22 cellular contexts compared by ENCODE assay signal in the genomic region with DNA sequence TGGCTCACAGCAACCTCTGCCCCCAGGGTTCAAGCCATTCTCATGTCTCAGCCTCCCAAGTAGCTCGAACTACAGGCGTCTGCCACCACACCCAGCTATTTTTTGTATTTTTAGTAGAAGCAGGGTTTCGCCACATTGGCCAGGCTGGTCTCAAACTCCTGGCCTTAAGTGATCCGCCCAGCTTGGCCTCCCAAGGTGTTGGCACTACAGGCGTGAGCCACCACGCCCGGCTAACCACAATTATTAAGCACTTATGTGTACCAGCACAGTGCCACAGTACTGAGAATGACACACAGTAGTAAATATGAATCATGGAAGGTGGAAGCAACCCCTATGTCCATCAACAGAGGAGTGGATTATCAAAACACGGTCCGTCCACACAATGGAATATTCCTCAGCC. TPM values are rescaled to one million over a fixed set of nuclear protein-coding genes. Genes with fewer than 3 reads are reported as not detected.
DNase-seq lines count a peak whose midpoint lies in the region; ATAC-seq, FAIRE-seq and TF ChIP-seq lines count a peak whose summit lies in the region.
"Had no signal": no experiment of that assay in that cellular context is flagged by ENCODE, and none has a peak within 500 bp of the region (broad histone marks: within the 10 kb centered on the region; RNA-seq: fewer than 3 reads in every experiment).

No MANE protein-coding gene starts in this region.

- peaks cover 42% of the 10 kb centered on the region for H3K36me3 ChIP-seq in CD4-positive, alpha-beta memory T cell (ENCODE audit: insufficient read depth, low read length)
- H3K36me3 ChIP-seq in PC-3 (ENCODE audit: low read depth, low read length) (peaks cover 27% of the 10 kb centered on the region), bronchial epithelial cell (ENCODE audit: control insufficient read depth, insufficient read depth, low read length) (peaks cover 7% of the 10 kb centered on the region), spleen (peaks cover 0 to 98% (median 51%) of the 10 kb centered on the region in 6 donors)

- WGBS in spleen, 5 donors = 89 to 97% (median 90%) methylated on average over 9 of the region's 9 CpGs

- no peaks in the 10 kb centered on the region for H3F3A ChIP-seq in PC-3 (ENCODE audit: low read length, unreplicated experiment)

- POLR2A ChIA-PET in CD4-positive, alpha-beta memory T cell (lab: Charles Lee; ENCODE audit: partially characterized antibody) = interaction anchor here (2.1 kb wide), 1 partner anchor 49 kb away, joined by 5 read pairs; no protein-coding TSS in a partner anchor
- POLR2A ChIA-PET in PC-3 (lab: Charles Lee; ENCODE audit: unreplicated experiment) = no interaction called here
- POLR2A ChIA-PET in naive thymus-derived CD8-positive, alpha-beta T cell (lab: Charles Lee) = no interaction called here

- peaks cover 56% of the 10 kb centered on the region for H3K79me2 ChIP-seq in PC-3 (ENCODE audit: low read length)

- ATAC-seq in PC-3 = peak; percentile 49; the same call in 1 of the 2 replicates
- ATAC-seq in naive thymus-derived CD8-positive, alpha-beta T cell = no peak
- ATAC-seq in HG02571 (IDR thresholded peaks at IDR 0.05; ENCODE audit: unreplicated experiment) = no peak
- ATAC-seq: heart left ventricle had no signal

- no peak overlapping the region for H3K4me3 ChIP-seq in CD4-positive, alpha-beta memory T cell (ENCODE audit: low read length in 2 of 2)
- no peak overlapping the region for H3K4me3 ChIP-seq in PC-3 (ENCODE audit: low read length)
- H3K4me3 ChIP-seq in bronchial epithelial cell (ENCODE audit: low read depth, low read length) = no peak overlapping the region
- no peak overlapping the region for H3K4me3 ChIP-seq in spleen
- H3K4me3 ChIP-seq: heart left ventricle, skin epidermis had no signal

- BruUV-seq in PC-3 (replicated peaks; lab: Mats Ljungman, UMichigan) = no TSS peak

- no peak overlapping the region for H3K9ac ChIP-seq in PC-3 (ENCODE audit: low read length)
- H3K9ac ChIP-seq: KMS-11 had no signal

- no peak for TF ChIP-seq POLR2A in spleen (IDR thresholded peaks at IDR 0.05)

- FAIRE-seq in bronchial epithelial cell (lab: Jason Lieb, UNC) = no peak

- H3K9me3 Mint-ChIP-seq in CD4-positive, alpha-beta memory T cell = peaks cover 3 to 15% (median 7%) of the 10 kb centered on the region in 8 donors
- peaks cover 0 to 18% (median 5%) of the 10 kb centered on the region in 9 donors for H3K9me3 Mint-ChIP-seq in naive thymus-derived CD8-positive, alpha-beta T cell

- no peak overlapping the region for H3K27ac ChIP-seq in CD4-positive, alpha-beta memory T cell (ENCODE audit: low read depth, low read length)
- H3K27ac ChIP-seq in PC-3 (ENCODE audit: low read length) (no peak overlapping the region), spleen (peak overlapping the region in 3 of 8 donors; percentile 33 to 72 (median 62))
- H3K27ac ChIP-seq: heart left ventricle, KMS-11, skin epidermis had no signal

- peaks cover 5 to 36% (median 22%) of the 10 kb centered on the region in 4 donors for H3K4me1 Mint-ChIP-seq in CD4-positive, alpha-beta memory T cell
- peaks cover 21 to 50% (median 41%) of the 10 kb centered on the region in 4 donors for H3K4me1 Mint-ChIP-seq in naive thymus-derived CD8-positive, alpha-beta T cell

- no peaks in the 10 kb centered on the region for H3K27me3 Mint-ChIP-seq in CD4-positive, alpha-beta memory T cell
- no peaks in the 10 kb centered on the region for H3K27me3 Mint-ChIP-seq in naive thymus-derived CD8-positive, alpha-beta T cell

- intact Hi-C loops in CD4-positive, alpha-beta memory T cell (cut with micrococcal nuclease) = no loop called here
- intact Hi-C loops in PC-3 (cut with micrococcal nuclease) = no loop called here
- intact Hi-C loops in spleen (cut with DNase I; ENCODE audit: low total_unique reads) = no loop called here

- peaks cover 10% of the 10 kb centered on the region for H3K4me1 ChIP-seq in CD4-positive, alpha-beta memory T cell (ENCODE audit: insufficient read depth, low read length)
- no peaks in the 10 kb centered on the region for H3K4me1 ChIP-seq in PC-3 (ENCODE audit: insufficient read depth, low read length)
- peaks cover 0 to 89% (median 38%) of the 10 kb centered on the region in 6 donors for H3K4me1 ChIP-seq in spleen

- peak overlapping the region in 1 of 8 donors; percentile 18 for H3K4me3 Mint-ChIP-seq in CD4-positive, alpha-beta memory T cell
- H3K4me3 Mint-ChIP-seq in naive thymus-derived CD8-positive, alpha-beta T cell = peak overlapping the region in 1 of 10 donors; percentile 1
- H3K4me3 Mint-ChIP-seq: immature natural killer cell had no signal

- H3K27ac Mint-ChIP-seq in CD4-positive, alpha-beta memory T cell = peak overlapping the region in 6 of 7 donors; percentile 5 to 74 (median 54)
- peak overlapping the region; percentile 3 to 90 (median 75) for H3K27ac Mint-ChIP-seq in naive thymus-derived CD8-positive, alpha-beta T cell

- no peaks in the 10 kb centered on the region for H3K27me3 ChIP-seq in CD4-positive, alpha-beta memory T cell (ENCODE audit: insufficient read depth, low read length)
- no peaks in the 10 kb centered on the region for H3K27me3 ChIP-seq in PC-3 (ENCODE audit: low read length)
- H3K27me3 ChIP-seq in bronchial epithelial cell (ENCODE audit: control insufficient read depth, insufficient read depth, low read length) = no peaks in the 10 kb centered on the region
- H3K27me3 ChIP-seq in spleen (replicated peaks in 1 of 7) = no peaks in the 10 kb centered on the region
- H3K27me3 ChIP-seq: heart left ventricle had no signal

- H3K9me2 ChIP-seq in PC-3 (replicated peaks; ENCODE audit: low read length) = no peaks in the 10 kb centered on the region

- CTCF ChIA-PET in CD4-positive, alpha-beta memory T cell (lab: Charles Lee; ENCODE audit: partially characterized antibody) = interaction anchor here (1.2 to 1.3 kb wide), 2 partner anchors 16 to 152 kb away, joined by 3 to 5 read pairs; no protein-coding TSS in a partner anchor
- CTCF ChIA-PET in PC-3 (lab: Charles Lee) = interaction anchor here (0.7 kb wide), 1 partner anchor 381 kb away, joined by 3 read pairs; no protein-coding TSS in a partner anchor

- no peak for DNase-seq in CD4-positive, alpha-beta memory T cell
- peak; percentile 33 for DNase-seq in PC-3
- peak; percentile 38 for DNase-seq in bronchial epithelial cell (ENCODE audit: low read depth)
- DNase-seq in naive thymus-derived CD8-positive, alpha-beta T cell = no peak
- no peak for DNase-seq in spleen
- no peak for DNase-seq in SIG-M5 treated with dmso at 0.1 percent for 504 hours (lab: John Stamatoyannopoulos, UW; ENCODE audit: unreplicated experiment)
- DNase-seq in NCI-H345 treated with DMSO at 0.1 percent for 48 hours (lab: John Stamatoyannopoulos, UW; ENCODE audit: unreplicated experiment) = no peak
- DNase-seq: activated CD4-positive, CD25-positive, alpha-beta regulatory T cell treated with anti-CD3 and anti-CD28 coated beads, Interleukin-2, amount 50 U/mL, for 72 hours; activated T-cell treated with anti-CD3 and anti-CD28 coated beads for 4 hours; caudate nucleus; effector CD8-positive, alpha-beta T cell; heart left ventricle; NCI-H1105; NCI-H2171; NCI-H69; SHP77; stimulated activated CD4-positive, alpha-beta T cell treated with anti-CD3 and anti-CD28 coated beads, Interleukin-4, amount 100 ng/mL, for 24 hours; T1000 had no signal

- no peak for TF ChIP-seq CTCF in PC-3 (conservative IDR thresholded peaks at IDR 0.05; ENCODE audit: low read depth, low read length)
- TF ChIP-seq CTCF in bronchial epithelial cell (IDR thresholded peaks at IDR 0.05; ENCODE audit: insufficient read depth, low read length, severe bottlenecking) = no peak
- no peak for TF ChIP-seq CTCF in spleen (IDR thresholded peaks at IDR 0.05 in 8 of 11, conservative IDR thresholded peaks at IDR 0.05 in 3 of 11)

- peaks cover 76 to 83% of the 10 kb centered on the region in 2 donors for H3K36me3 Mint-ChIP-seq in CD4-positive, alpha-beta memory T cell
- H3K36me3 Mint-ChIP-seq in naive thymus-derived CD8-positive, alpha-beta T cell = peaks cover 14 to 91% (median 40%) of the 10 kb centered on the region in 3 donors

- H4K20me1 ChIP-seq in PC-3 (ENCODE audit: low read length) = peaks cover 14% of the 10 kb centered on the region; the same call in 1 of the 2 replicates

- no peak overlapping the region for H3K4me2 ChIP-seq in PC-3 (ENCODE audit: low read length)
- H3K4me2 ChIP-seq: KMS-11 had no signal

- no peaks in the 10 kb centered on the region for H3K9me3 ChIP-seq in CD4-positive, alpha-beta memory T cell (ENCODE audit: control insufficient read depth in 1 of 2, low read length in 2 of 2)
- H3K9me3 ChIP-seq in PC-3 (ENCODE audit: low read length) = no peaks in the 10 kb centered on the region
- peaks cover 0 to 15% (median 13%) of the 10 kb centered on the region in 8 donors for H3K9me3 ChIP-seq in spleen

- no peak overlapping the region for H2AFZ ChIP-seq in PC-3 (ENCODE audit: low read length)

RNA-seq across cellular contexts. Expression of a gene that starts 49.8 kb away (rescaled TPM):
- total RNA-seq in CD4-positive, alpha-beta memory T cell = 100 to 1,000 TPM; 181 to 186 TPM
- 100 to 1,000 TPM; 589 to 683 TPM for polyA plus RNA-seq in CD4-positive, alpha-beta memory T cell
- total RNA-seq in PC-3 (2014; rRNA removed) (408 and 465 TPM in 2 replicates), bronchial epithelial cell (35.3 and 43.4 TPM in 2 replicates), spleen (100 to 1,000 TPM; 284 to 655 (median 457) TPM)
- total RNA-seq in naive thymus-derived CD8-positive, alpha-beta T cell = 100 to 1,000 TPM in 1 of 2 experiments, 10 to 100 TPM in 1; 99.1 to 101 TPM
- polyA plus RNA-seq in naive thymus-derived CD8-positive, alpha-beta T cell = 100 to 1,000 TPM; 341 to 512 (median 425) TPM
- polyA plus RNA-seq in spleen = 100 to 1,000 TPM; 298 to 449 (median 303) TPM

Comparison
In these comparisons a context has a peak if more than half of its experiments do, and no peak if none do; other contexts are left out.
1. DNase-seq: peak in PC-3 (single experiment) and bronchial epithelial cell (single experiment); none in CD4-positive, alpha-beta memory T cell (0 of 5), naive thymus-derived CD8-positive, alpha-beta T cell (0 of 10), spleen (single experiment), SIG-M5 treated with dmso at 0.1 percent for 504 hours (single experiment) and NCI-H345 treated with DMSO at 0.1 percent for 48 hours (single experiment).